ENCODE assay signal across 29 cellular contexts in genomic region chr4:140695483-140695882, GRCh38.
DNase-seq lines count a peak whose midpoint lies in the region; ATAC-seq and TF ChIP-seq lines count a peak whose summit lies in the region.
"Had no signal": no experiment of that assay in that cellular context is flagged by ENCODE, and none has a peak within 500 bp of the region (broad histone marks: within the 10 kb centered on the region; RNA-seq: fewer than 3 reads in every experiment).

No MANE protein-coding gene starts in this region.

- peaks cover 50% of the 10 kb centered on the region for H3K4me1 ChIP-seq in left ventricle myocardium inferior
- peaks cover 0 to 43% (median 29%) of the 10 kb centered on the region in 9 donors for H3K4me1 ChIP-seq in heart right ventricle
- peaks cover 11 to 16% (median 13%) of the 10 kb centered on the region in 4 donors for H3K4me1 ChIP-seq in esophagus muscularis mucosa
- no peaks in the 10 kb centered on the region for H3K4me1 ChIP-seq in mesenchymal stem cell (ENCODE audit: control insufficient read depth, insufficient read depth, low read depth, low read length)
- peaks cover 16% of the 10 kb centered on the region for H3K4me1 ChIP-seq in endodermal cell (ENCODE audit: control insufficient read depth, insufficient read depth, low read length)
- H3K4me1 ChIP-seq: Caco-2, SJSA1 had no signal

- no peak for ATAC-seq in heart right ventricle
- ATAC-seq: GM12878 had no signal

- DNase-seq in left ventricle myocardium inferior (no peak), heart right ventricle (no peak), NCI-H2029 (lab: John Stamatoyannopoulos, UW) (peak; percentile 48), esophagus muscularis mucosa (ENCODE audit: extremely low spot score) (peak; percentile 37), mesenchymal stem cell (no peak), type B pancreatic cell (ENCODE audit: extremely low spot score, unreplicated experiment) (no peak), NCI-H187 treated with DMSO at 0.1 percent for 48 hours (lab: John Stamatoyannopoulos, UW) (no peak), endodermal cell (no peak)
- DNase-seq: Caco-2; CD4-positive, alpha-beta T cell; DMS79; EL; GDM1; H7; KBM-7; MG63; NCI-H1105 treated with DMSO at 0.1 percent for 48 hours; NCI-H146; NCI-H2081; NCI-H2171 treated with DMSO at 0.1 percent for 48 hours; NCI-H345; NCI-H510A treated with DMSO at 0.1 percent for 48 hours; NCI-H748 treated with DMSO at 0.1 percent for 48 hours; NK-92 treated with Interleukin-12 subunit alpha and Interleukin-12 subunit beta, amount 100 ng/mL, for 24 hours; Right ventricle myocardium superior; RPMI8226 had no signal

- H3K9ac ChIP-seq in mesenchymal stem cell (ENCODE audit: low read length): no peak overlapping the region
- H3K9ac ChIP-seq in endodermal cell (ENCODE audit: extremely low read depth, low read length, poor library complexity, severe bottlenecking): no peak overlapping the region
- H3K9ac ChIP-seq: BLaER1 treated with 17β-estradiol and CSF1 and Interleukin-3, amounts not matched to agents 10 nM and 100 nM had no signal

- H3K4me3 ChIP-seq in left ventricle myocardium inferior (no peak overlapping the region), heart right ventricle (no peak overlapping the region), esophagus muscularis mucosa (no peak overlapping the region), mesenchymal stem cell (ENCODE audit: insufficient read depth in 1 of 2, low read depth in 1 of 2, low read length in 2 of 2) (no peak overlapping the region), endodermal cell (ENCODE audit: low read length) (no peak overlapping the region)
- H3K4me3 ChIP-seq: BLaER1 treated with 17β-estradiol and CSF1 and Interleukin-3, amounts not matched to agents 10 nM and 100 nM; GM12878; MG63; SJSA1 had no signal

- TF ChIP-seq POLR2A in esophagus muscularis mucosa (IDR thresholded peaks at IDR 0.05; ENCODE audit: low read depth): no peak

- H3K4me1 Mint-ChIP-seq in type B pancreatic cell (ENCODE audit: unreplicated experiment) (peaks cover 26% of the 10 kb centered on the region), endodermal cell (peaks cover 27% of the 10 kb centered on the region)

- no peak overlapping the region for H4K91ac ChIP-seq in mesenchymal stem cell (ENCODE audit: low read length)

- no peak overlapping the region for H2BK15ac ChIP-seq in mesenchymal stem cell (ENCODE audit: low read depth, poor library complexity, severe bottlenecking)

- H3K27ac Mint-ChIP-seq in type B pancreatic cell (no peak overlapping the region), endodermal cell (no peak overlapping the region)
- H3K27ac Mint-ChIP-seq: CD4-positive, alpha-beta T cell had no signal

- no peak overlapping the region for H3K14ac ChIP-seq in mesenchymal stem cell (ENCODE audit: low read length in 2 of 2)

- H2BK12ac ChIP-seq in mesenchymal stem cell (ENCODE audit: low read length in 2 of 2): no peak overlapping the region

- H3K4me3 Mint-ChIP-seq in type B pancreatic cell: no peak overlapping the region
- no peak overlapping the region for H3K4me3 Mint-ChIP-seq in endodermal cell
- H3K4me3 Mint-ChIP-seq: CD4-positive, alpha-beta T cell had no signal

- no peak overlapping the region for H3K4ac ChIP-seq in mesenchymal stem cell (ENCODE audit: low read depth in 1 of 2, low read length in 2 of 2)

- H3K27ac ChIP-seq in left ventricle myocardium inferior (replicated peaks): peak overlapping the region; percentile 7
- H3K27ac ChIP-seq in heart right ventricle: no peak overlapping the region
- H3K27ac ChIP-seq in esophagus muscularis mucosa (replicated peaks in 1 of 4): no peak overlapping the region
- no peak overlapping the region for H3K27ac ChIP-seq in mesenchymal stem cell (ENCODE audit: low read length, poor library complexity, severe bottlenecking)
- H3K27ac ChIP-seq in endodermal cell (ENCODE audit: low read depth, low read length): no peak overlapping the region
- H3K27ac ChIP-seq: BLaER1 treated with 17β-estradiol and CSF1 and Interleukin-3, amounts not matched to agents 10 nM and 100 nM; SJSA1 had no signal

- intact Hi-C loops in left ventricle myocardium inferior (cut with micrococcal nuclease): no loop called here
- intact Hi-C loops in heart right ventricle (cut with DNase I): loop anchor here in 2 of 10 donors (5.0 to 10.0 kb wide), 2 partner anchors 49 to 62 kb away; partner anchors contain the start of gene TBC1D9 (in 1 of the 2)
- intact Hi-C loops in esophagus muscularis mucosa (cut with DNase I): no loop called here

- TF ChIP-seq EP300 in esophagus muscularis mucosa (IDR thresholded peaks at IDR 0.05): no peak

- H3K4me2 ChIP-seq in mesenchymal stem cell (ENCODE audit: low read length, poor library complexity, severe bottlenecking): no peak overlapping the region
- H3K4me2 ChIP-seq: BLaER1 treated with 17β-estradiol and CSF1 and Interleukin-3, amounts not matched to agents 10 nM and 100 nM had no signal

- H3K9me3 ChIP-seq in left ventricle myocardium inferior (replicated peaks) (no peaks in the 10 kb centered on the region), heart right ventricle (no peaks in the 10 kb centered on the region), esophagus muscularis mucosa (no peaks in the 10 kb centered on the region), mesenchymal stem cell (ENCODE audit: control insufficient read depth, low read length) (no peaks in the 10 kb centered on the region), endodermal cell (ENCODE audit: control insufficient read depth, low read length) (no peaks in the 10 kb centered on the region)
- H3K9me3 ChIP-seq: BLaER1 treated with 17β-estradiol and CSF1 and Interleukin-3, amounts not matched to agents 10 nM and 100 nM; Caco-2; MG63; SJSA1 had no signal

- no peak for TF ChIP-seq CTCF in left ventricle myocardium inferior (IDR thresholded peaks at IDR 0.05; ENCODE audit: borderline replicate concordance)
- no peak for TF ChIP-seq CTCF in heart right ventricle (IDR thresholded peaks at IDR 0.05)
- TF ChIP-seq CTCF in esophagus muscularis mucosa (IDR thresholded peaks at IDR 0.05): no peak
- no peak for TF ChIP-seq CTCF in type B pancreatic cell (conservative IDR thresholded peaks at IDR 0.05)
- TF ChIP-seq CTCF in endodermal cell (conservative IDR thresholded peaks at IDR 0.05): no peak

- no peak overlapping the region for H2BK120ac ChIP-seq in mesenchymal stem cell (ENCODE audit: low read depth, low read length)

- H2AFZ ChIP-seq in mesenchymal stem cell (ENCODE audit: low read depth, low read length): no peak overlapping the region

- H3K27me3 ChIP-seq in left ventricle myocardium inferior (ENCODE audit: low read depth) (no peaks in the 10 kb centered on the region), heart right ventricle (no peaks in the 10 kb centered on the region), esophagus muscularis mucosa (no peaks in the 10 kb centered on the region), mesenchymal stem cell (ENCODE audit: control insufficient read depth in 1 of 2, insufficient read depth in 1 of 2, low read length in 2 of 2) (no peaks in the 10 kb centered on the region), endodermal cell (ENCODE audit: control insufficient read depth, insufficient read depth, low read length, poor library complexity, severe bottlenecking) (no peaks in the 10 kb centered on the region)
- H3K27me3 ChIP-seq: BLaER1 treated with 17β-estradiol and CSF1 and Interleukin-3, amounts not matched to agents 10 nM and 100 nM; MG63; SJSA1 had no signal

- H3K27me3 Mint-ChIP-seq in type B pancreatic cell: no peaks in the 10 kb centered on the region
- peaks cover 9% of the 10 kb centered on the region for H3K27me3 Mint-ChIP-seq in endodermal cell (ENCODE audit: insufficient read depth)

- H4K8ac ChIP-seq in mesenchymal stem cell (ENCODE audit: low read length): no peak overlapping the region

- no peak overlapping the region for H2AK5ac ChIP-seq in mesenchymal stem cell (ENCODE audit: low read length, severe bottlenecking)

- H3K9me3 Mint-ChIP-seq in type B pancreatic cell (no peaks in the 10 kb centered on the region), endodermal cell (no peaks in the 10 kb centered on the region)
- H3K9me3 Mint-ChIP-seq: CD4-positive, alpha-beta T cell had no signal

- no peak overlapping the region for H2BK5ac ChIP-seq in mesenchymal stem cell (ENCODE audit: low read depth, low read length, poor library complexity, severe bottlenecking)

- H3K18ac ChIP-seq in mesenchymal stem cell (ENCODE audit: low read depth in 1 of 2, low read length in 2 of 2): no peak overlapping the region

- H3K36me3 ChIP-seq in left ventricle myocardium inferior (peaks cover 15% of the 10 kb centered on the region), heart right ventricle (peaks cover 0 to 31% (median 0%) of the 10 kb centered on the region in 9 donors), esophagus muscularis mucosa (peaks cover 0 to 8% (median under 1%) of the 10 kb centered on the region in 4 donors), mesenchymal stem cell (ENCODE audit: control insufficient read depth in 1 of 2, insufficient read depth in 2 of 2, low read depth in 1 of 2, low read length in 2 of 2) (peaks cover 0 to 30% of the 10 kb centered on the region in 2 experiments), endodermal cell (ENCODE audit: control insufficient read depth, insufficient read depth, low read length) (peaks cover 19% of the 10 kb centered on the region)
- H3K36me3 ChIP-seq: MG63, SJSA1 had no signal

- H3K23ac ChIP-seq in mesenchymal stem cell (ENCODE audit: low read length in 2 of 2): no peak overlapping the region

- H3K36me3 Mint-ChIP-seq in type B pancreatic cell: peaks cover 27% of the 10 kb centered on the region
- H3K36me3 Mint-ChIP-seq in endodermal cell (ENCODE audit: low read depth): peaks cover 11% of the 10 kb centered on the region

- H3K79me1 ChIP-seq in mesenchymal stem cell (replicated peaks; ENCODE audit: low read length, poor library complexity, severe bottlenecking): peaks cover 3% of the 10 kb centered on the region

Comparison
In these comparisons a context has a peak if more than half of its experiments do, and no peak if none do; other contexts are left out.
1. DNase-seq: peak in NCI-H2029 (single experiment) and esophagus muscularis mucosa (single experiment); none in left ventricle myocardium inferior (single experiment), heart right ventricle (0 of 2), mesenchymal stem cell (single experiment), type B pancreatic cell (single experiment), NCI-H187 treated with DMSO at 0.1 percent for 48 hours (single experiment) and endodermal cell (single experiment).